In genomic region chr6:28384143-28384533, GRCh38 we compare ENCODE assay signal across 11 cellular contexts. TPM values are rescaled to one million over a fixed set of nuclear protein-coding genes. Genes with fewer than 3 reads are reported as not detected.
DNase-seq lines count a peak whose midpoint lies in the region; ATAC-seq and TF ChIP-seq lines count a peak whose summit lies in the region.
"Had no signal": no experiment of that assay in that cellular context is flagged by ENCODE, and none has a peak within 500 bp of the region (broad histone marks: within the 10 kb centered on the region; RNA-seq: fewer than 3 reads in every experiment).

No MANE protein-coding gene starts in this region.

- intact Hi-C loops in Right ventricle myocardium inferior (cut with DNase I) (no loop called here), upper lobe of right lung (cut with DNase I) (no loop called here)

- peak overlapping the region; percentile 85 for H3K27ac ChIP-seq in cardiac muscle cell
- H3K27ac ChIP-seq in gastroesophageal sphincter = peak overlapping the region in 3 of 4 donors; percentile 84 to 90 (median 87)
- H3K27ac ChIP-seq in upper lobe of right lung = peak overlapping the region; percentile 76

- H3K4me1 ChIP-seq in cardiac muscle cell (ENCODE audit: low read depth) (peaks cover 3% of the 10 kb centered on the region), gastroesophageal sphincter (peaks cover 0 to 40% (median 4%) of the 10 kb centered on the region in 3 donors), upper lobe of right lung (peaks cover 10% of the 10 kb centered on the region)

- H3K36me3 ChIP-seq in cardiac muscle cell (peaks cover 24% of the 10 kb centered on the region), gastroesophageal sphincter (peaks cover 3 to 52% of the 10 kb centered on the region in 2 donors), upper lobe of right lung (peaks cover 36% of the 10 kb centered on the region)

- H3K4me3 ChIP-seq in cardiac muscle cell = no peak overlapping the region
- H3K4me3 ChIP-seq in gastroesophageal sphincter = no peak overlapping the region
- no peak overlapping the region for H3K4me3 ChIP-seq in upper lobe of right lung

- H3K9me3 ChIP-seq in cardiac muscle cell (ENCODE audit: low read depth) (no peaks in the 10 kb centered on the region), gastroesophageal sphincter (no peaks in the 10 kb centered on the region), upper lobe of right lung (no peaks in the 10 kb centered on the region)

- TF ChIP-seq POLR2A in gastroesophageal sphincter (IDR thresholded peaks at IDR 0.05) = no peak

- ATAC-seq in Right ventricle myocardium inferior (no peak), gastroesophageal sphincter (no peak), upper lobe of right lung (no peak)

- 59 to 94% methylated on average over 2 of the region's 2 CpGs for WGBS in gastroesophageal sphincter (ENCODE audit: low coverage in 1 of 2), 2 donors

- TF ChIP-seq EP300 in gastroesophageal sphincter (IDR thresholded peaks at IDR 0.05) = no peak

- DNase-seq in cardiac muscle cell (ENCODE audit: low read depth in 1 of 2, low spot score in 1 of 2) (no peak), Right ventricle myocardium inferior (ENCODE audit: missing footprints) (no peak), upper lobe of right lung (no peak), amniotic stem cell (lab: John Stamatoyannopoulos, UW) (no peak), globus pallidus (ENCODE audit: low spot score) (no peak)
- DNase-seq: activated CD4-positive, alpha-beta T cell treated with anti-CD3 and anti-CD28 coated beads for 1 hour; activated T-cell treated with anti-CD3 and anti-CD28 coated beads for 4 hours; CD8-positive, alpha-beta memory T cell; NCI-H1694; NCI-H524 treated with DMSO at 0.1 percent for 48 hours had no signal

- TF ChIP-seq CTCF in cardiac muscle cell (IDR thresholded peaks at IDR 0.05; ENCODE audit: low read depth, low read length) = no peak
- TF ChIP-seq CTCF in gastroesophageal sphincter (IDR thresholded peaks at IDR 0.05) = no peak
- TF ChIP-seq CTCF in upper lobe of right lung (IDR thresholded peaks at IDR 0.05) = no peak

- H3K27me3 ChIP-seq in cardiac muscle cell (no peaks in the 10 kb centered on the region), gastroesophageal sphincter (no peaks in the 10 kb centered on the region), upper lobe of right lung (no peaks in the 10 kb centered on the region)

RNA-seq across cellular contexts. Expression of gene ZSCAN12, which starts 15.4 kb away (rescaled TPM):
- total RNA-seq in cardiac muscle cell (7.6 and 12.0 TPM in 2 replicates), Right ventricle myocardium inferior (2.4 TPM), gastroesophageal sphincter (1 to 10 TPM; 5.6 to 8.6 (median 6.0) TPM), upper lobe of right lung (5.6 TPM)
- 7.0 and 7.3 TPM in 2 replicates for polyA plus RNA-seq in cardiac muscle cell

RNA-seq across cellular contexts. Expression of gene ZKSCAN3, which starts 34.4 kb away (rescaled TPM):
- total RNA-seq in cardiac muscle cell = 11.2 and 13.3 TPM in 2 replicates
- polyA plus RNA-seq in cardiac muscle cell = 7.2 and 7.8 TPM in 2 replicates
- total RNA-seq in Right ventricle myocardium inferior = 4.0 TPM
- total RNA-seq in gastroesophageal sphincter = 1 to 10 TPM; 4.4 to 9.8 (median 6.9) TPM
- 7.3 TPM for total RNA-seq in upper lobe of right lung

RNA-seq across cellular contexts. Expression of gene ZSCAN31, which starts 48.2 kb away (rescaled TPM):
- total RNA-seq in cardiac muscle cell (5.0 and 8.1 TPM in 2 replicates), Right ventricle myocardium inferior (10.2 TPM), gastroesophageal sphincter (10 to 100 TPM; 14.9 to 32.0 (median 24.8) TPM), upper lobe of right lung (28.5 TPM)
- 3.8 and 6.8 TPM in 2 replicates for polyA plus RNA-seq in cardiac muscle cell

RNA-seq across cellular contexts. Expression of gene ZSCAN23, which starts 59.2 kb away (rescaled TPM):
- total RNA-seq in cardiac muscle cell = 6.9 and 11.3 TPM in 2 replicates
- 0.90 and 4.9 TPM in 2 replicates for polyA plus RNA-seq in cardiac muscle cell
- total RNA-seq in Right ventricle myocardium inferior = 1.3 TPM
- 1 to 10 TPM; 2.6 to 8.1 (median 2.8) TPM for total RNA-seq in gastroesophageal sphincter
- 2.2 TPM for total RNA-seq in upper lobe of right lung
- polyA plus RNA-seq: CD8-positive, alpha-beta memory T cell had no signal
